Comparison of ENCODE assay signal across 1 cellular context in the genomic region with DNA sequence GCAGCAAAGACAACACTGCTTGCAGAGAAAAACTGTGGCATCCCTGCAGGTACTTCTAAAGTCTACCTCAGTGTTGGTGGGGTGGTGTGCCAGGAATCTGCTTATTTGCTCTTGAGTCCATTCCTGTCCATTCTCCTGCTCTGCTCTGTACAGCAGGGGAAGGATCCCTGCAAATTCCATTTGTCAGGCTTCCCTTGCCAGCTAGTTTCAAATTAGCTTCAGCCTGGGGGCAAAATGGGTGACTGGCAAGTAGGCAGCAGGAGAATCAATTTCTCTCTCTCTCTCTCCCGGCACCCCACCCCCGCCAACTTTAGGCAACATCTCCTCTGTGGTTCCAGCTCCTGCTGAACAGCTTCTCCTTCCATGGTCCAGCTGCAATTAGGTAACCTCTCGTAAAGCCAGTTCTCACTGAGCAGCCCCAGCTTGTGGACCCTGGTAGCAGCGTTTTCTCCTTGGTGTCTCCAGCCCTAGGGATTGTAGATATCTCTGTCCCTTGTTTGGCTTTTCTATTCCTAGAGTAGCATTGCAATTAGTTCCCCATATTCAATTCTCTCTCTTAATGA.
TF ChIP-seq lines count a peak whose summit lies in the region.

No MANE protein-coding gene starts in this region.

TF ChIP-seq in GM23338, 12 proteins besides CTCF, POLR2A, EP300 and RAD21 (continued from another document):
- TF ChIP-seq, protein P1, sequence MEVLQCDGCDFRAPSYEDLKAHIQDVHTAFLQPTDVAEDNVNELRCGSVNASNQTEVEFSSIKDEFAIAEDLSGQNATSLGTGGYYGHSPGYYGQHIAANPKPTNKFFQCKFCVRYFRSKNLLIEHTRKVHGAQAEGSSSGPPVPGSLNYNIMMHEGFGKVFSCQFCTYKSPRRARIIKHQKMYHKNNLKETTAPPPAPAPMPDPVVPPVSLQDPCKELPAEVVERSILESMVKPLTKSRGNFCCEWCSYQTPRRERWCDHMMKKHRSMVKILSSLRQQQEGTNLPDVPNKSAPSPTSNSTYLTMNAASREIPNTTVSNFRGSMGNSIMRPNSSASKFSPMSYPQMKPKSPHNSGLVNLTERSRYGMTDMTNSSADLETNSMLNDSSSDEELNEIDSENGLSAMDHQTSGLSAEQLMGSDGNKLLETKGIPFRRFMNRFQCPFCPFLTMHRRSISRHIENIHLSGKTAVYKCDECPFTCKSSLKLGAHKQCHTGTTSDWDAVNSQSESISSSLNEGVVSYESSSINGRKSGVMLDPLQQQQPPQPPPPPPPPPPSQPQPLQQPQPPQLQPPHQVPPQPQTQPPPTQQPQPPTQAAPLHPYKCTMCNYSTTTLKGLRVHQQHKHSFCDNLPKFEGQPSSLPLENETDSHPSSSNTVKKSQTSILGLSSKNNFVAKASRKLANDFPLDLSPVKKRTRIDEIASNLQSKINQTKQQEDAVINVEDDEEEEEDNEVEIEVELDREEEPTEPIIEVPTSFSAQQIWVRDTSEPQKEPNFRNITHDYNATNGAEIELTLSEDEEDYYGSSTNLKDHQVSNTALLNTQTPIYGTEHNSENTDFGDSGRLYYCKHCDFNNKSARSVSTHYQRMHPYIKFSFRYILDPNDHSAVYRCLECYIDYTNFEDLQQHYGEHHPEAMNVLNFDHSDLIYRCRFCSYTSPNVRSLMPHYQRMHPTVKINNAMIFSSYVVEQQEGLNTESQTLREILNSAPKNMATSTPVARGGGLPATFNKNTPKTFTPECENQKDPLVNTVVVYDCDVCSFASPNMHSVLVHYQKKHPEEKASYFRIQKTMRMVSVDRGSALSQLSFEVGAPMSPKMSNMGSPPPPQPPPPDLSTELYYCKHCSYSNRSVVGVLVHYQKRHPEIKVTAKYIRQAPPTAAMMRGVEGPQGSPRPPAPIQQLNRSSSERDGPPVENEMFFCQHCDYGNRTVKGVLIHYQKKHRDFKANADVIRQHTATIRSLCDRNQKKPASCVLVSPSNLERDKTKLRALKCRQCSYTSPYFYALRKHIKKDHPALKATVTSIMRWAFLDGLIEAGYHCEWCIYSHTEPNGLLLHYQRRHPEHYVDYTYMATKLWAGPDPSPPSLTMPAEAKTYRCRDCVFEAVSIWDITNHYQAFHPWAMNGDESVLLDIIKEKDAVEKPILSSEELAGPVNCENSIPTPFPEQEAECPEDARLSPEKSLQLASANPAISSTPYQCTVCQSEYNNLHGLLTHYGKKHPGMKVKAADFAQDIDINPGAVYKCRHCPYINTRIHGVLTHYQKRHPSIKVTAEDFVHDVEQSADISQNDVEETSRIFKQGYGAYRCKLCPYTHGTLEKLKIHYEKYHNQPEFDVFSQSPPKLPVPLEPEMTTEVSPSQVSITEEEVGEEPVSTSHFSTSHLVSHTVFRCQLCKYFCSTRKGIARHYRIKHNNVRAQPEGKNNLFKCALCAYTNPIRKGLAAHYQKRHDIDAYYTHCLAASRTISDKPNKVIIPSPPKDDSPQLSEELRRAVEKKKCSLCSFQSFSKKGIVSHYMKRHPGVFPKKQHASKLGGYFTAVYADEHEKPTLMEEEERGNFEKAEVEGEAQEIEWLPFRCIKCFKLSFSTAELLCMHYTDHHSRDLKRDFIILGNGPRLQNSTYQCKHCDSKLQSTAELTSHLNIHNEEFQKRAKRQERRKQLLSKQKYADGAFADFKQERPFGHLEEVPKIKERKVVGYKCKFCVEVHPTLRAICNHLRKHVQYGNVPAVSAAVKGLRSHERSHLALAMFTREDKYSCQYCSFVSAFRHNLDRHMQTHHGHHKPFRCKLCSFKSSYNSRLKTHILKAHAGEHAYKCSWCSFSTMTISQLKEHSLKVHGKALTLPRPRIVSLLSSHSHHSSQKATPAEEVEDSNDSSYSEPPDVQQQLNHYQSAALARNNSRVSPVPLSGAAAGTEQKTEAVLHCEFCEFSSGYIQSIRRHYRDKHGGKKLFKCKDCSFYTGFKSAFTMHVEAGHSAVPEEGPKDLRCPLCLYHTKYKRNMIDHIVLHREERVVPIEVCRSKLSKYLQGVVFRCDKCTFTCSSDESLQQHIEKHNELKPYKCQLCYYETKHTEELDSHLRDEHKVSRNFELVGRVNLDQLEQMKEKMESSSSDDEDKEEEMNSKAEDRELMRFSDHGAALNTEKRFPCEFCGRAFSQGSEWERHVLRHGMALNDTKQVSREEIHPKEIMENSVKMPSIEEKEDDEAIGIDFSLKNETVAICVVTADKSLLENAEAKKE (CRISPR knock-in tag; IDR thresholded peaks at IDR 0.05): no peak
- TF ChIP-seq NANOG (IDR thresholded peaks at IDR 0.05; ENCODE audit: borderline replicate concordance) (no peak), EZH2phosphoT487 (IDR thresholded peaks at IDR 0.05; ENCODE audit: unreplicated experiment) (no peak), STAT1 (IDR thresholded peaks at IDR 0.05; ENCODE audit: unreplicated experiment) (no peak), ZNF114 (CRISPR knock-in tag; IDR thresholded peaks at IDR 0.05) (no peak), POLR2AphosphoS5 (IDR thresholded peaks at IDR 0.05; ENCODE audit: low read depth) (no peak), CREB1 (CRISPR knock-in tag; IDR thresholded peaks at IDR 0.05; ENCODE audit: low read depth) (no peak)
- TF ChIP-seq, protein P2, sequence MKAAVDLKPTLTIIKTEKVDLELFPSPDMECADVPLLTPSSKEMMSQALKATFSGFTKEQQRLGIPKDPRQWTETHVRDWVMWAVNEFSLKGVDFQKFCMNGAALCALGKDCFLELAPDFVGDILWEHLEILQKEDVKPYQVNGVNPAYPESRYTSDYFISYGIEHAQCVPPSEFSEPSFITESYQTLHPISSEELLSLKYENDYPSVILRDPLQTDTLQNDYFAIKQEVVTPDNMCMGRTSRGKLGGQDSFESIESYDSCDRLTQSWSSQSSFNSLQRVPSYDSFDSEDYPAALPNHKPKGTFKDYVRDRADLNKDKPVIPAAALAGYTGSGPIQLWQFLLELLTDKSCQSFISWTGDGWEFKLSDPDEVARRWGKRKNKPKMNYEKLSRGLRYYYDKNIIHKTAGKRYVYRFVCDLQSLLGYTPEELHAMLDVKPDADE (IDR thresholded peaks at IDR 0.05): no peak
TF ChIP-seq in GM23338: peak in this region for 0.
